15 cellular contexts compared by ENCODE assay signal in the genomic region with DNA sequence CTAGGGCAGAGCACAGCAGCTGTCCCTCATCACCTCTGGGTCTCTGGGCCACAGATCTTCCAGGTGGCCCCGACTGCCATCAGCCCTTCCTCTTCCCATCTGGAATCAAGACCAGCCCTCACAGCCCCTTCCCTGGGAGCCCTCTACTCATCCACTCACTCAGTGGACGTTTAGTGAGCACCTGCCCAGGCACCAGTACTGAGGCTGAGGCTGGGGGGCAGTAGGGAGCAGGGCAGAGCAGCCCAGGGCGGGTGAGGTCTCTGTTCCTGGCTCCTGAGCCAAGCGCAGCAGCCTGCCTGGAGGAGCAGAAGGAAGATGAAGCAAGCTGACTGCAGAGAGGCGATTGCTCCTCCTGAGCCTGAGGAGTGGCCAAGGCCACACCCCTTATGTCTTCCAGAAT. TPM values are rescaled to one million over a fixed set of nuclear protein-coding genes. Genes with fewer than 3 reads are reported as not detected.
DNase-seq lines count a peak whose midpoint lies in the region; ATAC-seq and TF ChIP-seq lines count a peak whose summit lies in the region.
"Had no signal": no experiment of that assay in that cellular context is flagged by ENCODE, and none has a peak within 500 bp of the region (broad histone marks: within the 10 kb centered on the region; RNA-seq: fewer than 3 reads in every experiment).

No MANE protein-coding gene starts in this region.

- H3K9ac ChIP-seq in OCI-LY3 (ENCODE audit: low read length), result no peak overlapping the region

- H3K27ac ChIP-seq in heart left ventricle (no peak overlapping the region), OCI-LY3 (ENCODE audit: low read length) (no peak overlapping the region)
- H3K27ac ChIP-seq: gastroesophageal sphincter, upper lobe of left lung had no signal

- H3K79me2 ChIP-seq in OCI-LY3 (ENCODE audit: low read length), result no peaks in the 10 kb centered on the region

- DNase-seq in cardiac septum (ENCODE audit: low spot score), result peak; percentile 47
- DNase-seq in heart left ventricle, result no peak
- no peak for DNase-seq in retinal pigment epithelial cell (ENCODE audit: low read depth)
- DNase-seq: activated CD4-positive, alpha-beta memory T cell treated with anti-CD3 and anti-CD28 coated beads for 36 hours; AML-193; GF-D8; left cardiac atrium; NCI-H2029 treated with DMSO at 0.1 percent for 48 hours had no signal

- no peak overlapping the region for H2AFZ ChIP-seq in OCI-LY3 (ENCODE audit: low read depth, low read length)

- H3K9me3 ChIP-seq in heart left ventricle (no peaks in the 10 kb centered on the region), OCI-LY3 (ENCODE audit: insufficient read depth, low read length) (no peaks in the 10 kb centered on the region)
- H3K9me3 ChIP-seq: gastroesophageal sphincter, upper lobe of left lung had no signal

- no peak overlapping the region for H3K4me2 ChIP-seq in OCI-LY3 (ENCODE audit: low read length)

- TF ChIP-seq POLR2A in heart left ventricle (IDR thresholded peaks at IDR 0.05), result no peak

- H3K36me3 ChIP-seq in heart left ventricle (no peaks in the 10 kb centered on the region), OCI-LY3 (replicated peaks; ENCODE audit: low read depth, low read length) (no peaks in the 10 kb centered on the region)
- H3K36me3 ChIP-seq: upper lobe of left lung had no signal

- intact Hi-C loops in cardiac septum (cut with DNase I), result no loop called here
- intact Hi-C loops in heart left ventricle (cut with DNase I), result no loop called here

- H4K20me1 ChIP-seq in OCI-LY3 (ENCODE audit: insufficient read depth, low read length), result no peaks in the 10 kb centered on the region

- H3K27me3 ChIP-seq in heart left ventricle (peaks cover 15 to 54% (median 45%) of the 10 kb centered on the region in 9 donors), OCI-LY3 (ENCODE audit: low read depth, low read length) (no peaks in the 10 kb centered on the region)

- ATAC-seq in heart left ventricle (no peak), HG02973 (IDR thresholded peaks at IDR 0.05; ENCODE audit: unreplicated experiment) (no peak), HG03139 (IDR thresholded peaks at IDR 0.05; ENCODE audit: unreplicated experiment) (no peak)
- ATAC-seq: gastroesophageal sphincter, left cardiac atrium had no signal

- no peak overlapping the region for H3K4me3 ChIP-seq in heart left ventricle
- H3K4me3 ChIP-seq in OCI-LY3 (ENCODE audit: low read length), result no peak overlapping the region
- no peak overlapping the region for H3K4me3 ChIP-seq in retinal pigment epithelial cell (ENCODE audit: low read length)
- H3K4me3 ChIP-seq: gastroesophageal sphincter, upper lobe of left lung had no signal

- TF ChIP-seq CTCF in heart left ventricle (IDR thresholded peaks at IDR 0.05) (peak in 1 of 12 donors; percentile 32), OCI-LY3 (IDR thresholded peaks at IDR 0.05; ENCODE audit: low read depth, low read length) (peak; percentile 10), retinal pigment epithelial cell (conservative IDR thresholded peaks at IDR 0.05; ENCODE audit: low read depth, low read length) (peak; percentile 18)

- WGBS in heart left ventricle, 4 donors, result 40 to 50% (median 42%) methylated on average over 4 to 5 of the region's 5 CpGs

- H3K4me1 ChIP-seq in heart left ventricle, result peaks cover 0 to 12% (median 0%) of the 10 kb centered on the region in 12 donors
- H3K4me1 ChIP-seq in OCI-LY3 (ENCODE audit: low read length), result no peaks in the 10 kb centered on the region

RNA-seq across cellular contexts. Expression of gene MAPK8IP2, which starts 5.5 kb away (rescaled TPM):
- 0.48 TPM for total RNA-seq in cardiac septum
- total RNA-seq in heart left ventricle, result under 1 TPM; 0.09 to 0.79 (median 0.25) TPM
- under 1 TPM; 0.23 to 0.35 TPM for polyA plus RNA-seq in heart left ventricle
- polyA plus RNA-seq: IgD-negative memory B cell had no signal

RNA-seq across cellular contexts. Expression of gene ARSA, which starts 21.8 kb away (rescaled TPM):
- total RNA-seq in cardiac septum, result 33.7 TPM
- 10 to 100 TPM; 19.1 to 40.5 (median 27.2) TPM for total RNA-seq in heart left ventricle
- polyA plus RNA-seq in heart left ventricle, result 10 to 100 TPM; 16.7 to 25.0 TPM

RNA-seq across cellular contexts. Expression of gene CHKB, which starts 23.5 kb away (rescaled TPM):
- 49.4 TPM for total RNA-seq in cardiac septum
- total RNA-seq in heart left ventricle, result 10 to 100 TPM; 23.3 to 54.6 (median 35.6) TPM
- polyA plus RNA-seq in heart left ventricle, result 10 to 100 TPM; 16.7 to 77.1 TPM

RNA-seq across cellular contexts. Expression of gene CPT1B, which starts 27.9 kb away (rescaled TPM):
- total RNA-seq in cardiac septum (253 TPM), heart left ventricle (100 to 1,000 TPM; 115 to 467 (median 306) TPM)
- 100 to 1,000 TPM in 1 of 2 donors, 10 to 100 TPM in 1; 51.4 to 267 TPM for polyA plus RNA-seq in heart left ventricle

RNA-seq across cellular contexts. Expression of gene SYCE3, which starts 43.4 kb away (rescaled TPM):
- total RNA-seq in cardiac septum, result not detected
- total RNA-seq in heart left ventricle, result not detected
- not detected for polyA plus RNA-seq in heart left ventricle
- total RNA-seq: dermis microvascular lymphatic vessel endothelial cell, gastroesophageal sphincter, left cardiac atrium had no signal
- polyA plus RNA-seq: IgD-negative memory B cell had no signal
